ENCODE assay signal across 1 cellular context in the genomic region with DNA sequence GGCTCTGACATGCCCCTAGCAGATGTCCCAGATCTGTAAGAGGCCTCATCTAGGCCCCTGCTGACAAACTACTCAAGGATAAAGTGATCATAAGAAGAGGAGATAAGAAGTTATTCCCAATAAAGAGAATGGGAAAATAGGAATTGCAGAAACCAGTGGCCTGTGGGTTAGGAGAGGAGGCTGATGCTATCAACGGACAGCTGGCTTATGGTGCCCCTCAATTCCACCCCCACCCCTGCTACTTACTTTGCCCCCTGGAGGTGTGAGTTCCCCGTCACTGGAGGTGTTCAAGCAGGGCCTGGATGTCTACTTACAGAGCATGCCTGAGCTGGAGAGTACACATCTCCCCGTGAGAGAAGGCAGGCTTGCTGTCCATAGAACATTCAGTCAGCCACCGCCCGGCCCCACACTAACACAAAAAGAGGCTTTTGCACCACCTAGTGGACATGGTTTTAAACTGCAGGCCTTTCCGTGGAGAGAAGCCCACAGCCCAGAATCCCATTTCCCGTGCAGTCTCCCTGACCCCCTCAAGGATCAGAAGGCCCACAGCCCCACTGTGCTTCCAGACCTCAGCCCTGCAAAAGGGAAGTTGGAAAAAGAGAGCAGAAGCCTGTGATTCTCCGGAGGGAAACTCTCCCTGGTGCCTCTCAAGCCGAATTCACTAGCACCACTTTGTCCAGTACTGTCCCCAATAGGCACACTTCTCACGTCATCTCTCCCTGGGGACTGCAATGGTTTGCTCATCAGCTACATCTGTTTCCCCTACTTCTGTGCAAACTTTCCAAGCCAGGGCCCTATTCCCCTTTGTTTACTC.
A peak's percentile ranks its signal among the peaks of the same experiment; 100 is the strongest.
TF ChIP-seq lines count a peak whose summit lies in the region.

No MANE protein-coding gene starts in this region.

TF ChIP-seq in HepG2, 621 proteins besides CTCF, POLR2A, EP300 and RAD21 (continued from another document and continues in another):
- TF ChIP-seq KDM5B (CRISPR knock-in tag; IDR thresholded peaks at IDR 0.05; ENCODE audit: borderline replicate concordance) (no peak), RFX5 (IDR thresholded peaks at IDR 0.05; ENCODE audit: low read depth, low read length) (no peak), ZBTB37 (CRISPR knock-in tag; IDR thresholded peaks at IDR 0.05) (no peak), AKNA (CRISPR knock-in tag; IDR thresholded peaks at IDR 0.05; ENCODE audit: borderline replicate concordance) (no peak), ETV5 (CRISPR knock-in tag; IDR thresholded peaks at IDR 0.05; ENCODE audit: borderline replicate concordance) (no peak), U2AF2 (IDR thresholded peaks at IDR 0.05; ENCODE audit: low read depth, low read length) (no peak), ZNF7 (CRISPR knock-in tag; IDR thresholded peaks at IDR 0.05) (no peak), KLF11 (CRISPR knock-in tag; IDR thresholded peaks at IDR 0.05) (no peak), FOXA1 (IDR thresholded peaks at IDR 0.05) (no peak), FOXA1 (CRISPR knock-in tag; IDR thresholded peaks at IDR 0.05) (peak; percentile 53), ZNF33A (CRISPR knock-in tag; IDR thresholded peaks at IDR 0.05; ENCODE audit: borderline replicate concordance) (0 out of 2 replicates have a peak, but pooled peaks have one; percentile 35), NR3C1 (CRISPR knock-in tag; IDR thresholded peaks at IDR 0.05) (no peak), NFRKB (IDR thresholded peaks at IDR 0.05) (no peak), GZF1 (CRISPR knock-in tag; IDR thresholded peaks at IDR 0.05) (no peak), MAZ (IDR thresholded peaks at IDR 0.05; ENCODE audit: borderline replicate concordance, low read depth, low read length) (no peak), MAZ (CRISPR knock-in tag; IDR thresholded peaks at IDR 0.05; ENCODE audit: low read depth) (no peak), ZNF713 (CRISPR knock-in tag; IDR thresholded peaks at IDR 0.05) (no peak), STAT5B (CRISPR knock-in tag; IDR thresholded peaks at IDR 0.05) (no peak), MYC (CRISPR knock-in tag; IDR thresholded peaks at IDR 0.05; ENCODE audit: borderline replicate concordance) (0 out of 2 replicates have a peak, but pooled peaks have one; percentile 27), TAF15 (IDR thresholded peaks at IDR 0.05; ENCODE audit: low read depth, low read length, poor library complexity, severe bottlenecking) (no peak), ZNF12 (CRISPR knock-in tag; IDR thresholded peaks at IDR 0.05) (no peak), JUN (CRISPR knock-in tag; IDR thresholded peaks at IDR 0.05) (no peak), HNRNPLL (IDR thresholded peaks at IDR 0.05; ENCODE audit: low read depth, low read length, poor library complexity, severe bottlenecking) (no peak), MIXL1 (CRISPR knock-in tag; IDR thresholded peaks at IDR 0.05) (0 out of 2 replicates have a peak, but pooled peaks have one; percentile 43), ZNF703 (CRISPR knock-in tag; IDR thresholded peaks at IDR 0.05; ENCODE audit: borderline replicate concordance) (no peak), ZNF781 (CRISPR knock-in tag; IDR thresholded peaks at IDR 0.05; ENCODE audit: borderline replicate concordance, not compliant biosample characterization) (no peak), BRCA1 (CRISPR knock-in tag; IDR thresholded peaks at IDR 0.05) (0 out of 2 replicates have a peak, but pooled peaks have one; percentile 50), JDP2 (CRISPR knock-in tag; IDR thresholded peaks at IDR 0.05; ENCODE audit: borderline replicate concordance) (no peak), GPN1 (CRISPR knock-in tag; IDR thresholded peaks at IDR 0.05; ENCODE audit: borderline replicate concordance) (no peak), PLRG1 (conservative IDR thresholded peaks at IDR 0.05) (no peak), ZC3H4 (CRISPR knock-in tag; IDR thresholded peaks at IDR 0.05; ENCODE audit: borderline replicate concordance) (no peak), CENPX (CRISPR knock-in tag; IDR thresholded peaks at IDR 0.05) (no peak), BCL6 (CRISPR knock-in tag; IDR thresholded peaks at IDR 0.05) (no peak), NR2C2 (CRISPR knock-in tag; IDR thresholded peaks at IDR 0.05; ENCODE audit: borderline replicate concordance) (no peak), ZNF337 (CRISPR knock-in tag; IDR thresholded peaks at IDR 0.05; ENCODE audit: borderline replicate concordance, low read depth) (no peak), RXRB (CRISPR knock-in tag; IDR thresholded peaks at IDR 0.05; ENCODE audit: borderline replicate concordance) (peak; percentile 30; the same call in 1 of the 2 replicates), ZNF275 (CRISPR knock-in tag; IDR thresholded peaks at IDR 0.05; ENCODE audit: borderline replicate concordance) (no peak), JARID2 (CRISPR knock-in tag; IDR thresholded peaks at IDR 0.05; ENCODE audit: insufficient replicate concordance) (no peak), STAT6 (CRISPR knock-in tag; IDR thresholded peaks at IDR 0.05; ENCODE audit: borderline replicate concordance) (no peak)
- TF ChIP-seq, protein P1, sequence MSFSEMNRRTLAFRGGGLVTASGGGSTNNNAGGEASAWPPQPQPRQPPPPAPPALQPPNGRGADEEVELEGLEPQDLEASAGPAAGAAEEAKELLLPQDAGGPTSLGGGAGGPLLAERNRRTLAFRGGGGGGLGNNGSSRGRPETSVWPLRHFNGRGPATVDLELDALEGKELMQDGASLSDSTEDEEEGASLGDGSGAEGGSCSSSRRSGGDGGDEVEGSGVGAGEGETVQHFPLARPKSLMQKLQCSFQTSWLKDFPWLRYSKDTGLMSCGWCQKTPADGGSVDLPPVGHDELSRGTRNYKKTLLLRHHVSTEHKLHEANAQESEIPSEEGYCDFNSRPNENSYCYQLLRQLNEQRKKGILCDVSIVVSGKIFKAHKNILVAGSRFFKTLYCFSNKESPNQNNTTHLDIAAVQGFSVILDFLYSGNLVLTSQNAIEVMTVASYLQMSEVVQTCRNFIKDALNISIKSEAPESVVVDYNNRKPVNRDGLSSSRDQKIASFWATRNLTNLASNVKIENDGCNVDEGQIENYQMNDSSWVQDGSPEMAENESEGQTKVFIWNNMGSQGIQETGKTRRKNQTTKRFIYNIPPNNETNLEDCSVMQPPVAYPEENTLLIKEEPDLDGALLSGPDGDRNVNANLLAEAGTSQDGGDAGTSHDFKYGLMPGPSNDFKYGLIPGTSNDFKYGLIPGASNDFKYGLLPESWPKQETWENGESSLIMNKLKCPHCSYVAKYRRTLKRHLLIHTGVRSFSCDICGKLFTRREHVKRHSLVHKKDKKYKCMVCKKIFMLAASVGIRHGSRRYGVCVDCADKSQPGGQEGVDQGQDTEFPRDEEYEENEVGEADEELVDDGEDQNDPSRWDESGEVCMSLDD (CRISPR knock-in tag; IDR thresholded peaks at IDR 0.05; ENCODE audit: borderline replicate concordance) = no peak
- TF ChIP-seq, protein P2, sequence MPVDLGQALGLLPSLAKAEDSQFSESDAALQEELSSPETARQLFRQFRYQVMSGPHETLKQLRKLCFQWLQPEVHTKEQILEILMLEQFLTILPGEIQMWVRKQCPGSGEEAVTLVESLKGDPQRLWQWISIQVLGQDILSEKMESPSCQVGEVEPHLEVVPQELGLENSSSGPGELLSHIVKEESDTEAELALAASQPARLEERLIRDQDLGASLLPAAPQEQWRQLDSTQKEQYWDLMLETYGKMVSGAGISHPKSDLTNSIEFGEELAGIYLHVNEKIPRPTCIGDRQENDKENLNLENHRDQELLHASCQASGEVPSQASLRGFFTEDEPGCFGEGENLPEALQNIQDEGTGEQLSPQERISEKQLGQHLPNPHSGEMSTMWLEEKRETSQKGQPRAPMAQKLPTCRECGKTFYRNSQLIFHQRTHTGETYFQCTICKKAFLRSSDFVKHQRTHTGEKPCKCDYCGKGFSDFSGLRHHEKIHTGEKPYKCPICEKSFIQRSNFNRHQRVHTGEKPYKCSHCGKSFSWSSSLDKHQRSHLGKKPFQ (CRISPR knock-in tag; IDR thresholded peaks at IDR 0.05; ENCODE audit: insufficient replicate concordance) = no peak
- TF ChIP-seq, protein P3, sequence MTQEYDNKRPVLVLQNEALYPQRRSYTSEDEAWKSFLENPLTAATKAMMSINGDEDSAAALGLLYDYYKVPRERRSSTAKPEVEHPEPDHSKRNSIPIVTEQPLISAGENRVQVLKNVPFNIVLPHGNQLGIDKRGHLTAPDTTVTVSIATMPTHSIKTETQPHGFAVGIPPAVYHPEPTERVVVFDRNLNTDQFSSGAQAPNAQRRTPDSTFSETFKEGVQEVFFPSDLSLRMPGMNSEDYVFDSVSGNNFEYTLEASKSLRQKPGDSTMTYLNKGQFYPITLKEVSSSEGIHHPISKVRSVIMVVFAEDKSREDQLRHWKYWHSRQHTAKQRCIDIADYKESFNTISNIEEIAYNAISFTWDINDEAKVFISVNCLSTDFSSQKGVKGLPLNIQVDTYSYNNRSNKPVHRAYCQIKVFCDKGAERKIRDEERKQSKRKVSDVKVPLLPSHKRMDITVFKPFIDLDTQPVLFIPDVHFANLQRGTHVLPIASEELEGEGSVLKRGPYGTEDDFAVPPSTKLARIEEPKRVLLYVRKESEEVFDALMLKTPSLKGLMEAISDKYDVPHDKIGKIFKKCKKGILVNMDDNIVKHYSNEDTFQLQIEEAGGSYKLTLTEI (CRISPR knock-in tag; conservative IDR thresholded peaks at IDR 0.05) = no peak
- TF ChIP-seq, protein P4, sequence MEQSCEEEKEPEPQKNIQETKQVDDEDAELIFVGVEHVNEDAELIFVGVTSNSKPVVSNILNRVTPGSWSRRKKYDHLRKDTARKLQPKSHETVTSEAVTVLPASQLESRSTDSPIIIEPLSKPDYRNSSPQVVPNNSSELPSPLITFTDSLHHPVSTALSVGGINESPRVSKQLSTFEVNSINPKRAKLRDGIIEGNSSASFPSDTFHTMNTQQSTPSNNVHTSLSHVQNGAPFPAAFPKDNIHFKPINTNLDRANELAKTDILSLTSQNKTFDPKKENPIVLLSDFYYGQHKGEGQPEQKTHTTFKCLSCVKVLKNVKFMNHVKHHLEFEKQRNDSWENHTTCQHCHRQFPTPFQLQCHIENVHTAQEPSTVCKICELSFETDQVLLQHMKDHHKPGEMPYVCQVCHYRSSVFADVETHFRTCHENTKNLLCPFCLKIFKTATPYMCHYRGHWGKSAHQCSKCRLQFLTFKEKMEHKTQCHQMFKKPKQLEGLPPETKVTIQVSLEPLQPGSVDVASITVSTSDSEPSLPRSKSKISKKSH (CRISPR knock-in tag; IDR thresholded peaks at IDR 0.05; ENCODE audit: borderline replicate concordance) = no peak
